In the genomic region with DNA sequence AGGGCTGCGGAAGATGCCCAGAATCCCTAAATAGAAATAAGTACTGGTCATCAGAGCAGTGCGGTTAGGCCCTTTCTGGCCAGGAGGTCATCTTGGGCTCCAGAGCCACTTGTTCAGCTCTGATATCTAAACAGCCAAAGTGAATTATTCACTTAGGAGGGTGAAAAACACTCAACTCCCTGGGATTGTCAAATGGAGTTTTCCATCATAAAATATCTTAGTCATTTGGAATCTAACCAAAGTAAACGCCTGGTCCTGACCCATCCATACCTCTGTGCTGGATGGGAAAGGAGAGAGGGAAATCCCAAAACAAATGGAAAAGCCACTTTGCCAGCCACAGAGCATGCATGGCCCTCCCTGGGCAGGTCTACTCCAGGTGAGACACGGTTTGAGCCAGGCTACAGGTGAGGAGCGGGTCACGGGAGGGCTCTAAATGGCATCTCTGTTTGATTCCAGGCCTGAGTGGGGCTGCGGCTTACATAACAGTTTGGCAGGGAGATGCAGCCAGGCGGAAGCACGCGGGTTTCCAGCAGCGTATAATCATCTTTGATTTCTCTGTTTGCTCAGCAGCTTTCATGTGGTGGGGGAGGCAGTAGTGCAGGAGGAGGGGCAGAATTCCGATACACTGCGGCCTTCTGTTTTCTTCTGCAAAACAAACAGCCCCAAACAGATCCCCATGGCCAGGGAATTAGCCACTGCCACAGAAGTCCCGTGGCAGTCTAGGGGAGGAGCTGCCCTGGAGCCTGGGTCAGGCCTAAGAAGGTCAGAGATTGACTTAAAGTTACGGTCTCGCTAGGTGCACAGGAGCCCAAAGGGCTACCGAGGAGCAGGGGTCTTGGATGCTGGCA, we compare ENCODE assay signal across 1 cellular context.
TF ChIP-seq lines count a peak whose summit lies in the region.

No MANE protein-coding gene starts in this region.

TF ChIP-seq in HepG2, 621 proteins besides CTCF, POLR2A, EP300 and RAD21 (continued from another document and continues in another):
- TF ChIP-seq ZNF713 (CRISPR knock-in tag; IDR thresholded peaks at IDR 0.05) (no peak), ZNF414 (CRISPR knock-in tag; IDR thresholded peaks at IDR 0.05) (no peak), ZNF609 (CRISPR knock-in tag; IDR thresholded peaks at IDR 0.05; ENCODE audit: borderline replicate concordance) (peak; percentile 93), AHDC1 (CRISPR knock-in tag; IDR thresholded peaks at IDR 0.05; ENCODE audit: borderline replicate concordance) (peak; percentile 73; the same call in 1 of the 2 replicates), BRD4 (CRISPR knock-in tag; IDR thresholded peaks at IDR 0.05) (no peak), RXRA (CRISPR knock-in tag; IDR thresholded peaks at IDR 0.05) (peak; percentile 91), IKZF4 (CRISPR knock-in tag; IDR thresholded peaks at IDR 0.05; ENCODE audit: borderline replicate concordance, low read depth, not compliant biosample characterization) (no peak), ELF3 (CRISPR knock-in tag; IDR thresholded peaks at IDR 0.05) (peak; percentile 91), SP5 (CRISPR knock-in tag; IDR thresholded peaks at IDR 0.05; ENCODE audit: borderline replicate concordance, low read depth) (peak; percentile 97), ZNF652 (CRISPR knock-in tag; IDR thresholded peaks at IDR 0.05; ENCODE audit: borderline replicate concordance, low read depth) (no peak), ZFYVE20 (CRISPR knock-in tag; IDR thresholded peaks at IDR 0.05; ENCODE audit: borderline replicate concordance, low read depth) (no peak), XRCC5 (optimal IDR thresholded peaks at IDR 0.05; ENCODE audit: low read length) (no peak), KLF13 (CRISPR knock-in tag; IDR thresholded peaks at IDR 0.05) (no peak), PBX2 (CRISPR knock-in tag; IDR thresholded peaks at IDR 0.05) (no peak), RARA (CRISPR knock-in tag; IDR thresholded peaks at IDR 0.05) (peak; percentile 83), TAF1 (CRISPR knock-in tag; IDR thresholded peaks at IDR 0.05) (no peak), ONECUT2 (CRISPR knock-in tag; IDR thresholded peaks at IDR 0.05) (peak; percentile 58; the same call in 1 of the 2 replicates), FOXA3 (CRISPR knock-in tag; IDR thresholded peaks at IDR 0.05) (peak; percentile 92), DMAP1 (CRISPR knock-in tag; IDR thresholded peaks at IDR 0.05) (peak; percentile 18; the same call in 1 of the 2 replicates), ZFX (CRISPR knock-in tag; IDR thresholded peaks at IDR 0.05; ENCODE audit: low read depth) (peak; percentile 71; the same call in 1 of the 2 replicates)
- TF ChIP-seq, protein P1, sequence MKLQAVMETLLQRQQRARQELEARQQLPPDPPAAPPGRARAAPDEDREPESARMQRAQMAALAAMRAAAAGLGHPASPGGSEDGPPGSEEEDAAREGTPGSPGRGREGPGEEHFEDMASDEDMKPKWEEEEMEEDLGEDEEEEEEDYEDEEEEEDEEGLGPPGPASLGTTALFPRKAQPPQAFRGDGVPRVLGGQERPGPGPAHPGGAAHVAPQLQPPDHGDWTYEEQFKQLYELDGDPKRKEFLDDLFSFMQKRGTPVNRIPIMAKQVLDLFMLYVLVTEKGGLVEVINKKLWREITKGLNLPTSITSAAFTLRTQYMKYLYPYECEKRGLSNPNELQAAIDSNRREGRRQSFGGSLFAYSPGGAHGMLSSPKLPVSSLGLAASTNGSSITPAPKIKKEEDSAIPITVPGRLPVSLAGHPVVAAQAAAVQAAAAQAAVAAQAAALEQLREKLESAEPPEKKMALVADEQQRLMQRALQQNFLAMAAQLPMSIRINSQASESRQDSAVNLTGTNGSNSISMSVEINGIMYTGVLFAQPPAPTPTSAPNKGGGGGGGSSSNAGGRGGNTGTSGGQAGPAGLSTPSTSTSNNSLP (IDR thresholded peaks at IDR 0.05; ENCODE audit: low read depth, low read length), result peak; percentile 87
- TF ChIP-seq, protein P2, sequence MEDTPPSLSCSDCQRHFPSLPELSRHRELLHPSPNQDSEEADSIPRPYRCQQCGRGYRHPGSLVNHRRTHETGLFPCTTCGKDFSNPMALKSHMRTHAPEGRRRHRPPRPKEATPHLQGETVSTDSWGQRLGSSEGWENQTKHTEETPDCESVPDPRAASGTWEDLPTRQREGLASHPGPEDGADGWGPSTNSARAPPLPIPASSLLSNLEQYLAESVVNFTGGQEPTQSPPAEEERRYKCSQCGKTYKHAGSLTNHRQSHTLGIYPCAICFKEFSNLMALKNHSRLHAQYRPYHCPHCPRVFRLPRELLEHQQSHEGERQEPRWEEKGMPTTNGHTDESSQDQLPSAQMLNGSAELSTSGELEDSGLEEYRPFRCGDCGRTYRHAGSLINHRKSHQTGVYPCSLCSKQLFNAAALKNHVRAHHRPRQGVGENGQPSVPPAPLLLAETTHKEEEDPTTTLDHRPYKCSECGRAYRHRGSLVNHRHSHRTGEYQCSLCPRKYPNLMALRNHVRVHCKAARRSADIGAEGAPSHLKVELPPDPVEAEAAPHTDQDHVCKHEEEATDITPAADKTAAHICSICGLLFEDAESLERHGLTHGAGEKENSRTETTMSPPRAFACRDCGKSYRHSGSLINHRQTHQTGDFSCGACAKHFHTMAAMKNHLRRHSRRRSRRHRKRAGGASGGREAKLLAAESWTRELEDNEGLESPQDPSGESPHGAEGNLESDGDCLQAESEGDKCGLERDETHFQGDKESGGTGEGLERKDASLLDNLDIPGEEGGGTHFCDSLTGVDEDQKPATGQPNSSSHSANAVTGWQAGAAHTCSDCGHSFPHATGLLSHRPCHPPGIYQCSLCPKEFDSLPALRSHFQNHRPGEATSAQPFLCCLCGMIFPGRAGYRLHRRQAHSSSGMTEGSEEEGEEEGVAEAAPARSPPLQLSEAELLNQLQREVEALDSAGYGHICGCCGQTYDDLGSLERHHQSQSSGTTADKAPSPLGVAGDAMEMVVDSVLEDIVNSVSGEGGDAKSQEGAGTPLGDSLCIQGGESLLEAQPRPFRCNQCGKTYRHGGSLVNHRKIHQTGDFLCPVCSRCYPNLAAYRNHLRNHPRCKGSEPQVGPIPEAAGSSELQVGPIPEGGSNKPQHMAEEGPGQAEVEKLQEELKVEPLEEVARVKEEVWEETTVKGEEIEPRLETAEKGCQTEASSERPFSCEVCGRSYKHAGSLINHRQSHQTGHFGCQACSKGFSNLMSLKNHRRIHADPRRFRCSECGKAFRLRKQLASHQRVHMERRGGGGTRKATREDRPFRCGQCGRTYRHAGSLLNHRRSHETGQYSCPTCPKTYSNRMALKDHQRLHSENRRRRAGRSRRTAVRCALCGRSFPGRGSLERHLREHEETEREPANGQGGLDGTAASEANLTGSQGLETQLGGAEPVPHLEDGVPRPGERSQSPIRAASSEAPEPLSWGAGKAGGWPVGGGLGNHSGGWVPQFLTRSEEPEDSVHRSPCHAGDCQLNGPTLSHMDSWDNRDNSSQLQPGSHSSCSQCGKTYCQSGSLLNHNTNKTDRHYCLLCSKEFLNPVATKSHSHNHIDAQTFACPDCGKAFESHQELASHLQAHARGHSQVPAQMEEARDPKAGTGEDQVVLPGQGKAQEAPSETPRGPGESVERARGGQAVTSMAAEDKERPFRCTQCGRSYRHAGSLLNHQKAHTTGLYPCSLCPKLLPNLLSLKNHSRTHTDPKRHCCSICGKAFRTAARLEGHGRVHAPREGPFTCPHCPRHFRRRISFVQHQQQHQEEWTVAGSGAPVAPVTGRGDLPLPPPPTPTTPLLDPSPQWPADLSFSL (CRISPR knock-in tag; IDR thresholded peaks at IDR 0.05), result no peak
